Comparison of ENCODE assay signal across 8 cellular contexts in the genomic region with DNA sequence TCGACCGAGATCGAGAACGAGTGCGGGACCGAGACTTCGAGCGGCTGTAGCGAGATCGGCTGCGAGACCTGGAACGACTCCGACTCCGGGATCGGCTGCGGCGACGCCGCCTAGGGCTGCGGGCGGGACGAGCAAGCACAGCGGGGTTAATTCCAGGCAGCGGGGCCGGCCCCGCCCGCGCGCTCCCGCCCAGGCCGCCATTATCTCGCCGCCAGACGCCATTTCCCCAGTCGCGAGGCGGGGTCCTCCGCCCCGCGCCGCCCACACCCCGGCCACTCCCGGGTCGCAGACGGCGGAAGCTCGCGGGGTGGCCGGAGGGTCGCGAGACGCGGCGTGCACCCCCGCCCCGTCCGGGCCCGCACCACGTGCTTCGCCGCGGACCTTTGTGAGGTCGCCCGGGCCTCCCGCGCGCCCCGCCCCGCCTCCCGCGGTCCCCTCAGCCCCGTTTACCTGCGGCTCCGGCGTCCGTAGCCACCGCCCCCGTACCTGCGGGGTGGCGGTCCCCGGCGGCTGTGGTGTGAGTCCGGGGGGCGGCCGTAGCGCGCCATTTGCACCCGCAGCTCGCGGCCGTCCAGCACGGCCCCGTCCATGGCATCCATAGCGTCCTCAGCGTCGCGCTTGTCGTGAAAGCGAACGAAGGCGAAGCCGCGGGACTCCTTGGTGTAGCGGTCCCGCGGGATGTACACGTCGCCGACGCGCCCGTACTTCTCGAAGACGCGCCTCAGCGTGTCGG. TPM values are rescaled to one million over a fixed set of nuclear protein-coding genes. Genes with fewer than 3 reads are reported as not detected.
DNase-seq lines count a peak whose midpoint lies in the region; ATAC-seq, FAIRE-seq and TF ChIP-seq lines count a peak whose summit lies in the region.

No MANE protein-coding gene starts in this region.

- DNase-seq in D721Med (ENCODE audit: insufficient read length, low spot score) (no peak), M059J (ENCODE audit: low read depth) (peak; percentile 47), cerebellum (ENCODE audit: low spot score) (peak; percentile 67), OCI-M2 (lab: John Stamatoyannopoulos, UW; ENCODE audit: unreplicated experiment) (no peak)
- DNase-seq in activated CD4-positive, CD25-positive, alpha-beta regulatory T cell treated with anti-CD3 and anti-CD28 coated beads, Interleukin-2, amount 50 U/mL, for 72 hours: peak; percentile 69
- peak; percentile 54 to 62 for DNase-seq in stimulated activated CD4-positive, alpha-beta T cell treated with anti-CD3 and anti-CD28 coated beads, Interleukin-1b, Interleukin-23, amount 100 ng/mL, for 4 hours (ENCODE audit: low read depth in 2 of 2)

- H3K27me3 ChIP-seq in layer of hippocampus (ENCODE audit: control insufficient read depth, insufficient read depth, low read length): no peaks in the 10 kb centered on the region

- FAIRE-seq in D721Med (lab: Jason Lieb, UNC): no peak

- peak; percentile 7 for ATAC-seq in GM21576 (IDR thresholded peaks at IDR 0.05; ENCODE audit: unreplicated experiment)

- peak; percentile 24 for TF ChIP-seq CTCF in D721Med (IDR thresholded peaks at IDR 0.05; ENCODE audit: insufficient read depth, missing control alignments)

- H3K27ac ChIP-seq in layer of hippocampus (ENCODE audit: low read depth, low read length): peak overlapping the region; percentile 100

RNA-seq across cellular contexts. Expression of gene SRSF2, which starts 0.6 kb away (rescaled TPM):
- total RNA-seq in M059J (2014; rRNA removed; shearing (Covaris generic)): 225 and 289 TPM in 2 replicates
- total RNA-seq in cerebellum: 114 TPM

RNA-seq across cellular contexts. Expression of gene MFSD11, which starts 1.4 kb away (rescaled TPM):
- total RNA-seq in M059J (2014; rRNA removed; shearing (Covaris generic)): 15.8 and 16.4 TPM in 2 replicates
- total RNA-seq in cerebellum: 63.4 TPM

RNA-seq across cellular contexts. Expression of gene METTL23, which starts 9.9 kb away (rescaled TPM):
- total RNA-seq in M059J (2014; rRNA removed; shearing (Covaris generic)): 41.0 and 60.8 TPM in 2 replicates
- total RNA-seq in cerebellum: 11.1 TPM

RNA-seq across cellular contexts. Expression of gene JMJD6, which starts 10.1 kb away (rescaled TPM):
- 28.6 and 40.5 TPM in 2 replicates for total RNA-seq in M059J (2014; rRNA removed; shearing (Covaris generic))
- total RNA-seq in cerebellum: 20.1 TPM

RNA-seq across cellular contexts. Expression of gene MXRA7, which starts 25.8 kb away (rescaled TPM):
- 125 and 142 TPM in 2 replicates for total RNA-seq in M059J (2014; rRNA removed; shearing (Covaris generic))
- total RNA-seq in cerebellum: 56.8 TPM

Comparison
In these comparisons a context has a peak if more than half of its experiments do, and no peak if none do; other contexts are left out.
1. DNase-seq: peak in M059J (single experiment), activated CD4-positive, CD25-positive, alpha-beta regulatory T cell treated with anti-CD3 and anti-CD28 coated beads, Interleukin-2, amount 50 U/mL, for 72 hours (single experiment), cerebellum (single experiment) and stimulated activated CD4-positive, alpha-beta T cell treated with anti-CD3 and anti-CD28 coated beads, Interleukin-1b, Interleukin-23, amount 100 ng/mL, for 4 hours (2 of 2); none in D721Med (single experiment) and OCI-M2 (single experiment).